In the genomic region with DNA sequence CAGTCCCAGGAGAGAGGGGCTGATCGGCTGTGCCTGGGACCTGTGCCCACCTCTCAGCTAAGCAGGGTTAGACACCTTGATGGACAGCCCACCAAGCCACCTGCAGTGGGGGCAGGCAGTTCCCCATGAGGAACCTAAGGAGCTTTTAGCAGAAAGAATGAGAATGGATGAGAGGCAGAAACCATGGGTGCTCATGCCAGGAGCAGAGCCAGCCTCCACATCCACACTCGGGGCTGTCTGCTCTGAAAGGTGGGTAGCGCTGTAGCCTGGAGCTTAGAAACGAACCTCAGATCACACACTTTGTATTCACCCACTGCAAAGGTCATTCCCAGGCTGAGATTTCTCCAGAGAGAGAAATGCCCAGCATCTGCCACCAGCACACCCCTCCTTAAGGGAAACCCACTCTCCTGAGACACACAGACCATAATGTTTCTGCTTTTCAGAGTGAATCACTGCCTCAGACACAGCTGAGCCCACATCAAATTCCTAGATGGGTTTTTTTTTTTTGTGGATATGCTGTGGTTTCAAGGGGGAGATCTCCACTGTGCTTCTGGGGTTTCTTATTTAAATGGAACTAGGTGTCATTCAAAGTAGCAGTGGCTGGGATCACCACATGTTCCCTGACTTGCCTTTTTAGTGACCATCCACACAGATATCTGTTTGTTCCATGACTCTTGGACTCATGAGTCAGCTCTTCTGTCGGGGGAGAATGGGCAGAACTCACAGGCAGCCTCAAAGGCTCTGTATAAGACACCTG, we compare ENCODE assay signal across 21 cellular contexts.
DNase-seq lines count a peak whose midpoint lies in the region; ATAC-seq and TF ChIP-seq lines count a peak whose summit lies in the region.
"Had no signal": no experiment of that assay in that cellular context is flagged by ENCODE, and none has a peak within 500 bp of the region (broad histone marks: within the 10 kb centered on the region; RNA-seq: fewer than 3 reads in every experiment).

No MANE protein-coding gene starts in this region.

- no peaks in the 10 kb centered on the region for H3K27me3 Mint-ChIP-seq in chondrocyte (ENCODE audit: low read depth)

- no peak overlapping the region for H3K4me3 ChIP-seq in skeletal muscle cell (ENCODE audit: low read depth, low read length)
- H3K4me3 ChIP-seq: heart left ventricle, thoracic aorta had no signal

- ATAC-seq in GM18909 (IDR thresholded peaks at IDR 0.05; ENCODE audit: poor library complexity, unreplicated experiment), result no peak
- no peak for ATAC-seq in HG03457 (IDR thresholded peaks at IDR 0.05; ENCODE audit: unreplicated experiment)
- ATAC-seq: heart left ventricle, right cardiac atrium, WTC11 had no signal

- no peak overlapping the region for H3K4me3 Mint-ChIP-seq in chondrocyte (ENCODE audit: unreplicated experiment)
- H3K4me3 Mint-ChIP-seq: H9, WTC11 had no signal

- H3K27ac Mint-ChIP-seq in chondrocyte (ENCODE audit: unreplicated experiment), result no peak overlapping the region
- H3K27ac Mint-ChIP-seq: activated T-helper 2 cell treated with anti-CD3 and anti-CD28 coated beads, Interferon-gamma antibody, Interleukin-2, Interleukin-4, amounts not matched to agents 10 μg/mL and 5 μg/mL and 100 μg/mL, durations not matched to agents 14 hours and 24 hours and 36 hours; WTC11 had no signal

- H3K36me3 Mint-ChIP-seq in chondrocyte (ENCODE audit: low read depth), result no peaks in the 10 kb centered on the region

- no peak for TF ChIP-seq CTCF in chondrocyte (IDR thresholded peaks at IDR 0.05)

- DNase-seq in GM03348 (ENCODE audit: low spot score) (peak; percentile 39), RPMI7951 (ENCODE audit: low read depth) (peak; percentile 93), fibroblast of peridontal ligament (ENCODE audit: extremely low read depth) (peak; percentile 64), skeletal muscle cell (ENCODE audit: low read depth) (peak; percentile 65), chondrocyte (ENCODE audit: low spot score) (no peak), activated T-cell treated with anti-CD3 and anti-CD28 coated beads for 4 hours (no peak)
- DNase-seq: activated CD8-positive, alpha-beta memory T cell treated with anti-CD3 and anti-CD28 coated beads for 24 hours; dermis blood vessel endothelial cell; DMS79 treated with DMSO at 0.1 percent for 48 hours; erythroblast; H9; heart left ventricle; NCI-H1092; NCI-H345; right cardiac atrium; stimulated activated CD4-positive, alpha-beta T cell treated with anti-CD3 and anti-CD28 coated beads, Interleukin-4, amount 100 ng/mL, for 24 hours had no signal

- peaks cover 7% of the 10 kb centered on the region for H3K9me3 Mint-ChIP-seq in chondrocyte (ENCODE audit: low read depth)

- H3K4me1 Mint-ChIP-seq in chondrocyte (ENCODE audit: low read depth), result peaks cover 23% of the 10 kb centered on the region

Comparison
In these comparisons a context has a peak if more than half of its experiments do, and no peak if none do; other contexts are left out.
1. DNase-seq: peak in GM03348 (single experiment), RPMI7951 (single experiment), fibroblast of peridontal ligament (single experiment) and skeletal muscle cell (single experiment); none in chondrocyte (single experiment) and activated T-cell treated with anti-CD3 and anti-CD28 coated beads for 4 hours (single experiment).